In genomic region chr2:171687287-171688128, GRCh38 we compare ENCODE assay signal across 8 cellular contexts. TPM values are rescaled to one million over a fixed set of nuclear protein-coding genes. Genes with fewer than 3 reads are reported as not detected.
DNase-seq lines count a peak whose midpoint lies in the region; ATAC-seq and TF ChIP-seq lines count a peak whose summit lies in the region.

Gene DYNC1I2 (plus strand): TSS chr2:171687469. CDS start chr2:171690156, 2,687 bp downstream.

- H3K4me1 ChIP-seq in adrenal gland (replicated peaks in 1 of 2) (peaks cover 10 to 26% of the 10 kb centered on the region in 2 donors), heart left ventricle (peaks cover 0 to 35% (median 15%) of the 10 kb centered on the region in 12 donors)

- peaks cover 9% of the 10 kb centered on the region for H3K4me1 Mint-ChIP-seq in type B pancreatic cell (ENCODE audit: unreplicated experiment)

- H3K4me3 ChIP-seq in GM12875 (ENCODE audit: low read depth, low read length) (peak within 1 kb of the TSS; percentile 83), adrenal gland (peak within 1 kb of the TSS; percentile 26 to 98 (median 84)), heart left ventricle (peak within 1 kb of the TSS; percentile 64 to 92 (median 87))

- peak; percentile 95 for ATAC-seq in HG02763 (IDR thresholded peaks at IDR 0.05; ENCODE audit: unreplicated experiment)
- peak; percentile 98 to 99 (median 98) for ATAC-seq in heart left ventricle

- peaks cover 4% of the 10 kb centered on the region for H3K36me3 Mint-ChIP-seq in type B pancreatic cell

- WGBS in adrenal gland, 4 donors = 0 to 1% (median 0%) methylated on average over 30 to 51 of the region's 51 CpGs
- 0 to 1% (median 0%) methylated on average over 46 to 51 of the region's 51 CpGs for WGBS in heart left ventricle, 4 donors

- intact Hi-C loops in adrenal gland (cut with DNase I) = no loop called here
- intact Hi-C loops in heart left ventricle (cut with DNase I) = loop anchor here in 2 of 10 donors (2.0 to 10.0 kb wide), 3 partner anchors 165 to 253 kb away; partner anchors contain the start of genes CYBRD1 (in 1 of the 2), DCAF17 (in 1 of the 2), HAT1 (in 1 of the 2) and METTL8 (in 1 of the 2)

- H3K9me3 ChIP-seq in adrenal gland (replicated peaks in 1 of 3) (no peaks in the 10 kb centered on the region), heart left ventricle (no peaks in the 10 kb centered on the region)

- TF ChIP-seq POLR2A in adrenal gland (IDR thresholded peaks at IDR 0.05) = peak in 1 of 2 donors; percentile 43
- TF ChIP-seq POLR2A in heart left ventricle (IDR thresholded peaks at IDR 0.05) = no peak

- TF ChIP-seq CTCF in GM12875 (IDR thresholded peaks at IDR 0.05; ENCODE audit: borderline replicate concordance, insufficient read depth, low read depth, low read length) (no peak), adrenal gland (IDR thresholded peaks at IDR 0.05) (peak in 1 of 6 experiments; percentile 4), heart left ventricle (IDR thresholded peaks at IDR 0.05) (no peak), type B pancreatic cell (conservative IDR thresholded peaks at IDR 0.05) (no peak)

- H3K27ac Mint-ChIP-seq in type B pancreatic cell = peak within 1 kb of the TSS; percentile 95

- peak within 1 kb of the TSS; percentile 91 for H3K4me3 Mint-ChIP-seq in type B pancreatic cell

- peaks cover 11% of the 10 kb centered on the region for H3K27me3 Mint-ChIP-seq in type B pancreatic cell

- DNase-seq in NCI-H1436 (lab: John Stamatoyannopoulos, UW) = peak; percentile 84
- DNase-seq in T-helper 1 cell = peak; percentile 38 to 80 (median 49)
- DNase-seq in adrenal gland = peak; percentile 87 to 98 (median 94)
- peak; percentile 91 to 95 (median 93) for DNase-seq in heart left ventricle
- DNase-seq in pons (ENCODE audit: low spot score) = peak; percentile 98
- peak; percentile 85 for DNase-seq in type B pancreatic cell (ENCODE audit: extremely low spot score, unreplicated experiment)

- H3K27me3 ChIP-seq in adrenal gland (no peaks in the 10 kb centered on the region), heart left ventricle (peaks cover 0 to 2% (median 0%) of the 10 kb centered on the region in 9 donors)

- H3K27ac ChIP-seq in adrenal gland (peak within 1 kb of the TSS; percentile 75 to 95 (median 87)), heart left ventricle (peak within 1 kb of the TSS; percentile 66 to 96 (median 90))

- peaks cover 0 to 7% of the 10 kb centered on the region in 2 donors for H3K36me3 ChIP-seq in adrenal gland (replicated peaks in 1 of 2)
- H3K36me3 ChIP-seq in heart left ventricle = peaks cover 0 to 24% (median 18%) of the 10 kb centered on the region in 9 donors

- no peaks in the 10 kb centered on the region for H3K9me3 Mint-ChIP-seq in type B pancreatic cell

RNA-seq across cellular contexts. Expression of gene DYNC1I2, which starts in this region (rescaled TPM):
- total RNA-seq in adrenal gland (100 to 1,000 TPM in 2 of 8 donors, 10 to 100 TPM in 6; 65.5 to 130 (median 87.3) TPM), heart left ventricle (10 to 100 TPM; 66.7 to 92.9 (median 74.0) TPM), type B pancreatic cell (ENCODE audit: low replicate concordance) (97.3 and 115 TPM in 2 replicates)
- polyA plus RNA-seq in adrenal gland (100 to 1,000 TPM in 1 of 3 donors, 10 to 100 TPM in 2; 55.5 to 146 (median 73.8) TPM), heart left ventricle (100 to 1,000 TPM in 1 of 2 donors, 10 to 100 TPM in 1; 51.5 to 105 TPM)

Comparison
In these comparisons a context has a peak if more than half of its experiments do, and no peak if none do; other contexts are left out.
1. Peak in every context shown above with its lines: DNase-seq, ATAC-seq, H3K4me3 ChIP-seq and H3K27ac ChIP-seq.